Comparison of ENCODE assay signal across 8 cellular contexts in the genomic region with DNA sequence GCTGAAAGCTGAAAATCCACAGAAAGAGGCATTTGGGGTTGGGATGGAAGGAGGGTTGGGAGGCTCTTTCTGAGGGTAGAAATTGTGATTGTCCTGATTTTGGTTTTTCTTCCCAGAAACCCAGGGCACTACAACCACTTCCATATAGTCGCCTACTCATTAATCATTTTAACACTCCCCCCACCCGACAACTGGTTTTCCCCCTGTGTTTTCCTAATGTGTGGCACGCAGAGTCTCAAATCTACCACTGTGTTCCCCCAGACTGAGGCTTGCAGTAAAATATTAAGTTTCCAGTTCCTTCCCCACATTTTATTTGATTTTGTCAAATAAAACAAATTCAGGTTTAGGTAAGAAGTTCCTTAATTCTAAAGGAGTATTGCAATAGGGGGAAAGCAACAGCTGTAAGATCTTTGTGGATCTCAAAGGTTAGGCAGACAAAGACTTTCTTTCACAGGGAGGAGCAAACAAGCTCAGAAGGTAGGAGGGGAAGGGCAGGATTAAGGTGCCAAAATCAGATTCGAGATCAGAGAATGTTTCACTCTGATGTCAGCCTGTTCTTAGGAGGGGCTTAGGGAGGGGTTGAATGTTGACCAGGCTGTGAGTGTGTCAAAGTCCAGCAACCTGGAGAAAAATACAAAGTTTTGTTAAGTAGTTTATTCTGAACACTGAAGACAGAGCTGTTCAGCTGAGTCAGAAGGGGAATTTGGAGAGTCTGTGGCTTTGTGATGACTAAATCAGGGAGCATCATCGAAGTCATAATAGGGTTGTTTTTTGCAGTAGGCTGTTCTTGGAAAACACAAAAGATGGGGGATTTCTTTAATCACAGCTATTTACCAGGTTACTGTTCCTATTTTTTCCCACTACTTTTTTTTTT. TPM values are rescaled to one million over a fixed set of nuclear protein-coding genes. Genes with fewer than 3 reads are reported as not detected.
DNase-seq lines count a peak whose midpoint lies in the region; ATAC-seq and TF ChIP-seq lines count a peak whose summit lies in the region.

No MANE protein-coding gene starts in this region.

- WGBS in sigmoid colon, 2 donors, result 9 to 30% methylated on average over 5 of the region's 5 CpGs

- H3K9me3 Mint-ChIP-seq in T-helper 1 cell treated with Interleukin-12 subunit alpha and Interleukin-12 subunit beta and Interleukin-4 antibody, amounts not matched to agents 30 μg/mL and 1 μg/mL, for 36 hours, result peaks cover 24% of the 10 kb centered on the region

- H3K27ac ChIP-seq in epithelial cell of prostate (peak overlapping the region; percentile 85), sigmoid colon (peak overlapping the region; percentile 38 to 98 (median 58)), upper lobe of right lung (no peak overlapping the region)

- H3K4me1 ChIP-seq in sigmoid colon (peaks cover 4 to 81% (median 68%) of the 10 kb centered on the region in 4 donors), upper lobe of right lung (peaks cover 46% of the 10 kb centered on the region)

- DNase-seq in AG08396 (ENCODE audit: low spot score), result peak; percentile 72
- peak; percentile 66 for DNase-seq in epithelial cell of prostate (ENCODE audit: low read depth, low spot score)
- no peak for DNase-seq in sigmoid colon
- no peak for DNase-seq in upper lobe of right lung
- no peak for DNase-seq in NCI-H1436 treated with DMSO at 0.1 percent for 48 hours (lab: John Stamatoyannopoulos, UW)

- H3K27me3 ChIP-seq in sigmoid colon (no peaks in the 10 kb centered on the region), upper lobe of right lung (no peaks in the 10 kb centered on the region)

- H3K4me3 ChIP-seq in sigmoid colon, result no peak overlapping the region
- H3K4me3 ChIP-seq in upper lobe of right lung, result no peak overlapping the region

- peak overlapping the region; percentile 90 for H3K4me3 Mint-ChIP-seq in T-helper 1 cell treated with Interleukin-12 subunit alpha and Interleukin-12 subunit beta and Interleukin-4 antibody, amounts not matched to agents 30 μg/mL and 1 μg/mL, for 36 hours

- no peaks in the 10 kb centered on the region for H3K27me3 Mint-ChIP-seq in T-helper 1 cell treated with Interleukin-12 subunit alpha and Interleukin-12 subunit beta and Interleukin-4 antibody, amounts not matched to agents 30 μg/mL and 1 μg/mL, for 36 hours (ENCODE audit: low read depth)

- H3K27ac Mint-ChIP-seq in T-helper 1 cell treated with Interleukin-12 subunit alpha and Interleukin-12 subunit beta and Interleukin-4 antibody, amounts not matched to agents 30 μg/mL and 1 μg/mL, for 36 hours, result peak overlapping the region; percentile 98

- H3K9me3 ChIP-seq in sigmoid colon (no peaks in the 10 kb centered on the region), upper lobe of right lung (no peaks in the 10 kb centered on the region)

- peaks cover 63% of the 10 kb centered on the region for H3K4me1 Mint-ChIP-seq in T-helper 1 cell treated with Interleukin-12 subunit alpha and Interleukin-12 subunit beta and Interleukin-4 antibody, amounts not matched to agents 30 μg/mL and 1 μg/mL, for 36 hours (ENCODE audit: low read depth)

- TF ChIP-seq CTCF in sigmoid colon (IDR thresholded peaks at IDR 0.05) (no peak), upper lobe of right lung (IDR thresholded peaks at IDR 0.05) (no peak)

- TF ChIP-seq EP300 in sigmoid colon (IDR thresholded peaks at IDR 0.05), result no peak

- peaks cover 80% of the 10 kb centered on the region for H3K36me3 Mint-ChIP-seq in T-helper 1 cell treated with Interleukin-12 subunit alpha and Interleukin-12 subunit beta and Interleukin-4 antibody, amounts not matched to agents 30 μg/mL and 1 μg/mL, for 36 hours (ENCODE audit: low read depth)

- intact Hi-C loops in sigmoid colon (cut with DNase I), result loop anchor here (10.0 kb wide), 2 partner anchors 372 to 692 kb away; a partner anchor contains a TSS
- intact Hi-C loops in upper lobe of right lung (cut with DNase I), result no loop called here

- ATAC-seq in GM18870 (IDR thresholded peaks at IDR 0.05; ENCODE audit: unreplicated experiment), result peak; percentile 73
- ATAC-seq in HG03103 (IDR thresholded peaks at IDR 0.05; ENCODE audit: low read depth, unreplicated experiment), result peak; percentile 54
- ATAC-seq in upper lobe of right lung, result no peak

- H3K36me3 ChIP-seq in sigmoid colon, result no peaks in the 10 kb centered on the region
- H3K36me3 ChIP-seq in upper lobe of right lung, result no peaks in the 10 kb centered on the region

- TF ChIP-seq POLR2A in sigmoid colon (IDR thresholded peaks at IDR 0.05), result no peak

RNA-seq across cellular contexts. Expression of a gene that starts 3.6 kb away (rescaled TPM):
- total RNA-seq in sigmoid colon (10 to 100 TPM in 2 of 4 donors, 1 to 10 TPM in 2; 6.5 to 11.6 (median 10.0) TPM), upper lobe of right lung (17.0 TPM)
- 1 to 10 TPM; 4.2 to 8.5 (median 5.8) TPM for polyA plus RNA-seq in sigmoid colon

Comparison
In these comparisons a context has a peak if more than half of its experiments do, and no peak if none do; other contexts are left out.
1. DNase-seq: peak in AG08396 (single experiment) and epithelial cell of prostate (single experiment); none in sigmoid colon (single experiment), upper lobe of right lung (single experiment) and NCI-H1436 treated with DMSO at 0.1 percent for 48 hours (single experiment).